In the genomic region with DNA sequence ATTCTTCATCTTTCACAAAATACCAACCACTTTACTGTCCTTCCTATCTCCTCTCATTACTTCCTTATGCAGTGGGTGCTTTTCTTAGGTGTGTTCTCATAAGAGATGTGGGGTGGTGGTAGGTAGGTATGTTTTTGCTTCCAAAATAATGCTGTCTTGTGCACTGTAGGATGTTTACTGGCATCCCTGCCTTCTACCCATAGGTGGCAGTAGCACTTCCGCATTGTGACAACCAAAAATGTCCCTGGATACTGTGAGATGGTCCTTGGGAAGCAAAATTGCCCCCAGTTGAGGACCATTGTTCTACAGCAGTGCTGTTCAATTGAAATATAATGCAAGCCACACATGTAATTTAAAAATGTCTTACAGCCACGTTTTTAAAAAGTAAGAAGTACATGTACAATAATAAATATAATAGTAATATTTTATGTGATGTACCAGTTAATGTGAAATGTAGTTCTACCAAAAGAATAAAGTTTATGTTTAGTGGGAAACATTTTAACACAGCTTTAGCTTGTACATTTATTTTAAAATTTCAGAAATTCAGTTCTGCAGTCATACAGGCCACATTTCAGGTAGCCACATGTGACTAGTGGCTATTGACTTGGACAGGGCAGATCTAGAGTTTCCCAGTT, we compare ENCODE assay signal across 9 cellular contexts.
DNase-seq lines count a peak whose midpoint lies in the region; ATAC-seq and TF ChIP-seq lines count a peak whose summit lies in the region.
"Had no signal": no experiment of that assay in that cellular context is flagged by ENCODE, and none has a peak within 500 bp of the region (broad histone marks: within the 10 kb centered on the region; RNA-seq: fewer than 3 reads in every experiment).

No MANE protein-coding gene starts in this region.

- H2AFZ ChIP-seq in GM23338 (no peak overlapping the region), PC-3 (ENCODE audit: low read length) (no peak overlapping the region)

- H3K9me3 Mint-ChIP-seq in GM23338 (no peaks in the 10 kb centered on the region; the same call in 2 of the 3 replicates), chondrocyte (ENCODE audit: low read depth) (peaks cover 1% of the 10 kb centered on the region)
- H3K9me3 Mint-ChIP-seq: activated naive CD4-positive, alpha-beta T cell treated with anti-CD3 and anti-CD28 coated beads, Interleukin-2, amount 50 U/mL, for 24 hours had no signal

- H3K4me2 ChIP-seq in GM23338: no peak overlapping the region
- H3K4me2 ChIP-seq in PC-3 (ENCODE audit: low read length): no peak overlapping the region

- H4K20me1 ChIP-seq in GM23338 (replicated peaks; ENCODE audit: insufficient read depth): no peaks in the 10 kb centered on the region
- H4K20me1 ChIP-seq in PC-3 (ENCODE audit: low read length): no peaks in the 10 kb centered on the region

- H3K4me3 ChIP-seq in GM23338 (no peak overlapping the region), PC-3 (ENCODE audit: low read length) (no peak overlapping the region)

- no TSS peak for BruUV-seq in PC-3 (replicated peaks; lab: Mats Ljungman, UMichigan)

- peaks cover 2% of the 10 kb centered on the region; the same call in 2 of the 3 replicates for H3K4me1 Mint-ChIP-seq in GM23338
- peaks cover 3% of the 10 kb centered on the region for H3K4me1 Mint-ChIP-seq in chondrocyte (ENCODE audit: low read depth)
- H3K4me1 Mint-ChIP-seq: activated naive CD4-positive, alpha-beta T cell treated with anti-CD3 and anti-CD28 coated beads, Interleukin-2, amount 50 U/mL, for 24 hours had no signal

- peak overlapping the region; percentile 19; the same call in 1 of the 2 replicates for H3K27ac Mint-ChIP-seq in GM23338
- no peak overlapping the region for H3K27ac Mint-ChIP-seq in chondrocyte (ENCODE audit: unreplicated experiment)
- H3K27ac Mint-ChIP-seq: activated naive CD4-positive, alpha-beta T cell treated with anti-CD3 and anti-CD28 coated beads, Interleukin-2, amount 50 U/mL, for 24 hours had no signal

- H3K9ac ChIP-seq in PC-3 (ENCODE audit: low read length): no peak overlapping the region

- H3K79me2 ChIP-seq in GM23338 (replicated peaks; ENCODE audit: insufficient read depth): no peaks in the 10 kb centered on the region
- no peaks in the 10 kb centered on the region for H3K79me2 ChIP-seq in PC-3 (ENCODE audit: low read length)

- H3K9me2 ChIP-seq in GM23338 (ENCODE audit: insufficient read depth): no peaks in the 10 kb centered on the region
- H3K9me2 ChIP-seq in PC-3 (replicated peaks; ENCODE audit: low read length): no peaks in the 10 kb centered on the region

- POLR2A ChIA-PET in PC-3 (lab: Charles Lee; ENCODE audit: unreplicated experiment): no interaction called here

- ATAC-seq in GM23338 (peak; percentile 97), PC-3 (peak; percentile 45)

- H3K4me1 ChIP-seq in GM23338 (ENCODE audit: insufficient read depth) (no peaks in the 10 kb centered on the region), PC-3 (ENCODE audit: insufficient read depth, low read length) (no peaks in the 10 kb centered on the region)

- H3K27me3 ChIP-seq in GM23338 (ENCODE audit: insufficient read depth) (no peaks in the 10 kb centered on the region), PC-3 (ENCODE audit: low read length) (no peaks in the 10 kb centered on the region)

- H3K27ac ChIP-seq in GM23338 (ENCODE audit: low read depth): 0 out of 2 replicates have a peak overlapping the region, but pooled peaks have one; percentile 3
- no peak overlapping the region for H3K27ac ChIP-seq in PC-3 (ENCODE audit: low read length)

- CTCF ChIA-PET in PC-3 (lab: Charles Lee): no interaction called here

- H3K9me3 ChIP-seq in PC-3 (ENCODE audit: low read length): no peaks in the 10 kb centered on the region

- no peaks in the 10 kb centered on the region for H3F3A ChIP-seq in GM23338 (replicated peaks; ENCODE audit: low read depth)
- H3F3A ChIP-seq in PC-3 (ENCODE audit: low read length, unreplicated experiment): no peaks in the 10 kb centered on the region

- H3K27me3 Mint-ChIP-seq in GM23338 (ENCODE audit: insufficient read depth, low read depth, poor library complexity): no peaks in the 10 kb centered on the region
- no peaks in the 10 kb centered on the region for H3K27me3 Mint-ChIP-seq in chondrocyte (ENCODE audit: low read depth)
- H3K27me3 Mint-ChIP-seq: activated naive CD4-positive, alpha-beta T cell treated with anti-CD3 and anti-CD28 coated beads, Interleukin-2, amount 50 U/mL, for 24 hours had no signal

- DNase-seq in NCI-H345 (lab: John Stamatoyannopoulos, UW): peak; percentile 9
- DNase-seq in NCI-H345 treated with DMSO at 0.1 percent for 48 hours (lab: John Stamatoyannopoulos, UW; ENCODE audit: unreplicated experiment): no peak
- peak; percentile 74 for DNase-seq in GM23338 (ENCODE audit: low spot score)
- peak; percentile 56 for DNase-seq in PC-3
- DNase-seq in chondrocyte (ENCODE audit: low spot score): no peak
- DNase-seq in midbrain (lab: John Stamatoyannopoulos, UW): peak; percentile 10
- DNase-seq in T1000 (lab: John Stamatoyannopoulos, UW): no peak
- no peak for DNase-seq in stimulated activated naive CD4-positive, alpha-beta T cell treated with Interleukin-2 at 50 U/mL for 16 hours (lab: John Stamatoyannopoulos, UW)

- peak; percentile 89 to 90 for TF ChIP-seq CTCF in GM23338 (conservative IDR thresholded peaks at IDR 0.05; ENCODE audit: low read depth in 2 of 2)
- peak; percentile 75 for TF ChIP-seq CTCF in PC-3 (conservative IDR thresholded peaks at IDR 0.05; ENCODE audit: low read depth, low read length)
- TF ChIP-seq CTCF in chondrocyte (IDR thresholded peaks at IDR 0.05): peak; percentile 81

- H3K36me3 ChIP-seq in GM23338 (ENCODE audit: insufficient read depth): no peaks in the 10 kb centered on the region
- no peaks in the 10 kb centered on the region for H3K36me3 ChIP-seq in PC-3 (ENCODE audit: low read depth, low read length)

- H3K36me3 Mint-ChIP-seq in GM23338 (ENCODE audit: low read depth) (peaks cover 4% of the 10 kb centered on the region; the same call in 1 of the 3 replicates), chondrocyte (ENCODE audit: low read depth) (peaks cover 22% of the 10 kb centered on the region)

- H3K4me3 Mint-ChIP-seq in GM23338 (no peak overlapping the region), chondrocyte (ENCODE audit: unreplicated experiment) (no peak overlapping the region)
- H3K4me3 Mint-ChIP-seq: activated naive CD4-positive, alpha-beta T cell treated with anti-CD3 and anti-CD28 coated beads, Interleukin-2, amount 50 U/mL, for 24 hours had no signal

- intact Hi-C loops in PC-3 (cut with micrococcal nuclease): no loop called here

TF ChIP-seq in GM23338, 12 proteins besides CTCF, POLR2A, EP300 and RAD21:
- no peak for TF ChIP-seq ZNF331 (CRISPR knock-in tag; IDR thresholded peaks at IDR 0.05; ENCODE audit: low read depth)
- no peak for TF ChIP-seq ZNF114 (CRISPR knock-in tag; IDR thresholded peaks at IDR 0.05)
- no peak for TF ChIP-seq EZH2phosphoT487 (IDR thresholded peaks at IDR 0.05; ENCODE audit: unreplicated experiment)
- no peak for TF ChIP-seq STAT1 (IDR thresholded peaks at IDR 0.05; ENCODE audit: unreplicated experiment)
- TF ChIP-seq NANOG (IDR thresholded peaks at IDR 0.05; ENCODE audit: borderline replicate concordance): no peak

Comparison
In these comparisons a context has a peak if more than half of its experiments do, and no peak if none do; other contexts are left out.
1. DNase-seq: peak in NCI-H345 (single experiment), GM23338 (single experiment), PC-3 (single experiment) and midbrain (single experiment); none in NCI-H345 treated with DMSO at 0.1 percent for 48 hours (single experiment), chondrocyte (single experiment), T1000 (single experiment) and stimulated activated naive CD4-positive, alpha-beta T cell treated with Interleukin-2 at 50 U/mL for 16 hours (single experiment).
2. Peak in every context shown above with its lines, with median percentiles within 50 percentile points of each other: CTCF ChIP-seq.